Comparison of ENCODE assay signal across 27 cellular contexts in the genomic region with DNA sequence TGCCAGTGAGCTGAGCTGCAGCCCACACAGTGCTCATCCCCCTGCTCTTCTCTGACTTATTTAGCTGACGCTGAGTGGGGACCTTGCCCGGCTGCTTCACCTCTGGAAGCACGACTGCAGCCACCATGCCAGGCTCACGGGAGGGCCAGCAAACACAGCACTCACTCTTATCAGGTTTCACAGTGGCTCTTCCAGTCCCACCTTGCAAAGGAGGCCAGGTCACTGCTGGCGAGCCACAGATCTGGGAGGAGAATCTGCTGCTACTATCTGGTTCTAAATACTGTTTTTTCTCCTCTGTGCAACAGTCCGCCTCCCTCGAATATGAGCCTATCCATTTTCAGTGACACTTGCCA. TPM values are rescaled to one million over a fixed set of nuclear protein-coding genes. Genes with fewer than 3 reads are reported as not detected.
DNase-seq lines count a peak whose midpoint lies in the region; ATAC-seq and TF ChIP-seq lines count a peak whose summit lies in the region.
"Had no signal": no experiment of that assay in that cellular context is flagged by ENCODE, and none has a peak within 500 bp of the region (broad histone marks: within the 10 kb centered on the region; RNA-seq: fewer than 3 reads in every experiment).

No MANE protein-coding gene starts in this region.

- H3K18ac ChIP-seq in IMR-90 (ENCODE audit: low read depth, low read length) (no peak overlapping the region), mesenchymal stem cell (ENCODE audit: low read depth in 1 of 2, low read length in 2 of 2) (peak overlapping the region; percentile 9 to 58)

- dilution Hi-C loops in IMR-90 (cut with HindIII; ENCODE audit: low sequenced_read_pairs, unreplicated experiment) = no loop called here

- peaks cover 15% of the 10 kb centered on the region for H3K36me3 Mint-ChIP-seq in effector memory CD8-positive, alpha-beta T cell (ENCODE audit: insufficient read depth)
- peaks cover 12% of the 10 kb centered on the region for H3K36me3 Mint-ChIP-seq in CD4-positive, alpha-beta T cell (ENCODE audit: low read depth)

- H3K9ac ChIP-seq in BLaER1 treated with 17β-estradiol and CSF1 and Interleukin-3, amounts not matched to agents 10 nM and 100 nM = no peak overlapping the region
- H3K9ac ChIP-seq in IMR-90 (ENCODE audit: low read depth, low read length) (no peak overlapping the region), mesenchymal stem cell (ENCODE audit: low read length) (no peak overlapping the region)
- H3K9ac ChIP-seq: GM23248 had no signal

- no peaks in the 10 kb centered on the region for H3K9me1 ChIP-seq in IMR-90 (ENCODE audit: insufficient read depth, low read length)

- H3K27me3 Mint-ChIP-seq in effector memory CD8-positive, alpha-beta T cell = no peaks in the 10 kb centered on the region
- peaks cover 3% of the 10 kb centered on the region for H3K27me3 Mint-ChIP-seq in CD4-positive, alpha-beta T cell
- H3K27me3 Mint-ChIP-seq: activated naive CD4-positive, alpha-beta T cell treated with anti-CD3 and anti-CD28 coated beads, Interleukin-2, amount 50 U/mL, for 24 hours had no signal

- no peak overlapping the region for H3K14ac ChIP-seq in IMR-90 (replicated peaks; ENCODE audit: low read depth, low read length)
- H3K14ac ChIP-seq in mesenchymal stem cell (ENCODE audit: low read length in 2 of 2) = no peak overlapping the region

- peaks cover 25 to 42% (median 38%) of the 10 kb centered on the region in 11 experiments for H3K9me3 ChIP-seq in BLaER1 treated with 17β-estradiol and CSF1 and Interleukin-3, amounts not matched to agents 10 nM and 100 nM (replicated peaks in 1 of 11)
- H3K9me3 ChIP-seq in IMR-90 (ENCODE audit: control insufficient read depth, insufficient read depth, low read length) (peaks cover 15% of the 10 kb centered on the region), mesenchymal stem cell (ENCODE audit: control insufficient read depth, low read length) (peaks cover 23% of the 10 kb centered on the region)
- peaks cover 11% of the 10 kb centered on the region for H3K9me3 ChIP-seq in CD4-positive, alpha-beta T cell (ENCODE audit: control insufficient read depth, low read length)
- H3K9me3 ChIP-seq: mucosa of descending colon, ovary had no signal

- in situ Hi-C loops in IMR-90 (cut with MboI; ENCODE audit: low sequenced_read_pairs) = no loop called here

- no peak overlapping the region for H2BK120ac ChIP-seq in IMR-90 (ENCODE audit: low read depth, low read length)
- no peak overlapping the region for H2BK120ac ChIP-seq in mesenchymal stem cell (ENCODE audit: low read depth, low read length)

- H2AFZ ChIP-seq in IMR-90 (replicated peaks; ENCODE audit: low read length, poor library complexity) = peak overlapping the region; percentile 18
- no peak overlapping the region for H2AFZ ChIP-seq in mesenchymal stem cell (ENCODE audit: low read depth, low read length)
- H2AFZ ChIP-seq: GM23248 had no signal

- 64% methylated on average over 3 of the region's 7 CpGs; no CpG with 5 or more reads in 1 of the 2 experiments for WGBS in IMR-90 (ENCODE audit: extremely low coverage in 2 of 2, insufficient read length in 1 of 2), 2 experiments
- 70% methylated on average over 7 of the region's 7 CpGs for WGBS in mesenchymal stem cell

- peak overlapping the region; percentile 27 to 82 for H2BK12ac ChIP-seq in mesenchymal stem cell (ENCODE audit: low read length in 2 of 2)

- DNase-seq in IMR-90 = no peak
- DNase-seq in effector memory CD8-positive, alpha-beta T cell = no peak
- DNase-seq in mesenchymal stem cell = no peak
- DNase-seq in CD4-positive, alpha-beta T cell = no peak
- DNase-seq: ACHN; activated CD4-positive, alpha-beta T cell treated with anti-CD3 and anti-CD28 coated beads for 1 hour; activated CD8-positive, alpha-beta T cell treated with anti-CD3 and anti-CD28 coated beads, Interleukin-2, amount 10 ng/mL, durations not matched to agents 7 days and 5 days; C1 segment of cervical spinal cord; cortex of kidney; HFFc6; Kasumi-1; NCI-H1694 treated with DMSO at 0.1 percent for 48 hours; NCI-H2171 treated with DMSO at 0.1 percent for 48 hours; nephron progenitor cell; ovary; stimulated activated CD4-positive, alpha-beta T cell treated with anti-CD3 and anti-CD28 coated beads, Interleukin-2, amount 100 ng/mL, for 48 hours; trophoblast cell had no signal

- no peak overlapping the region for H3K27ac ChIP-seq in BLaER1 treated with 17β-estradiol and CSF1 and Interleukin-3, amounts not matched to agents 10 nM and 100 nM
- H3K27ac ChIP-seq in IMR-90 (ENCODE audit: insufficient read depth, low read length) (no peak overlapping the region), mesenchymal stem cell (ENCODE audit: low read length, poor library complexity, severe bottlenecking) (no peak overlapping the region)
- no peak overlapping the region for H3K27ac ChIP-seq in CD4-positive, alpha-beta T cell (ENCODE audit: low read depth, low read length)
- H3K27ac ChIP-seq: cardiac muscle cell, GM23248, ovary had no signal

- peaks cover 12 to 24% (median 19%) of the 10 kb centered on the region in 11 experiments for H3K27me3 ChIP-seq in BLaER1 treated with 17β-estradiol and CSF1 and Interleukin-3, amounts not matched to agents 10 nM and 100 nM
- H3K27me3 ChIP-seq in IMR-90 (ENCODE audit: control insufficient read depth, insufficient read depth, low read length) (no peaks in the 10 kb centered on the region), mesenchymal stem cell (ENCODE audit: control insufficient read depth in 1 of 2, insufficient read depth in 1 of 2, low read length in 2 of 2) (peaks cover 0 to 3% of the 10 kb centered on the region in 2 experiments)
- H3K27me3 ChIP-seq in CD4-positive, alpha-beta T cell (ENCODE audit: control insufficient read depth, insufficient read depth, low read length) = no peaks in the 10 kb centered on the region
- H3K27me3 ChIP-seq: ovary had no signal

- TF ChIP-seq CTCF in IMR-90 (conservative IDR thresholded peaks at IDR 0.05; ENCODE audit: low read depth, low read length) = no peak
- no peak for TF ChIP-seq CTCF in CD4-positive, alpha-beta T cell (IDR thresholded peaks at IDR 0.05)

- H3K4me1 Mint-ChIP-seq in effector memory CD8-positive, alpha-beta T cell (ENCODE audit: low read depth in 2 of 2) = peaks cover 41 to 54% of the 10 kb centered on the region in 2 donors
- H3K4me1 Mint-ChIP-seq in CD4-positive, alpha-beta T cell (ENCODE audit: low read depth) = peaks cover 6% of the 10 kb centered on the region

- TF ChIP-seq RAD21 in IMR-90 (IDR thresholded peaks at IDR 0.05; ENCODE audit: low read length) = no peak

- intact Hi-C loops in IMR-90 (cut with micrococcal nuclease) = no loop called here
- intact Hi-C loops in CD4-positive, alpha-beta T cell (cut with DNase I, micrococcal nuclease) = no loop called here

- H4K20me1 ChIP-seq in BLaER1 treated with 17β-estradiol and CSF1 and Interleukin-3, amounts not matched to agents 10 nM and 100 nM = peaks cover 0 to 17% (median 0%) of the 10 kb centered on the region in 11 experiments; a peak in 7 of 22 replicates
- H4K20me1 ChIP-seq in IMR-90 (ENCODE audit: insufficient read depth, low read length) = no peaks in the 10 kb centered on the region

- ATAC-seq in IMR-90 (ENCODE audit: low read depth) (0 out of 2 replicates have a peak, but pooled peaks have one; percentile 13), GM18873 (IDR thresholded peaks at IDR 0.05; ENCODE audit: low FRiP score, unreplicated experiment) (no peak), GM21526 (IDR thresholded peaks at IDR 0.05; ENCODE audit: low FRiP score, unreplicated experiment) (no peak), HG02610 (IDR thresholded peaks at IDR 0.05; ENCODE audit: unreplicated experiment) (no peak)
- ATAC-seq in effector memory CD8-positive, alpha-beta T cell (replicated peaks) = no peak
- no peak for ATAC-seq in CD4-positive, alpha-beta T cell (ENCODE audit: poor library complexity)
- ATAC-seq: activated CD8-positive, alpha-beta T cell treated with anti-CD3 and anti-CD28 coated beads, Interleukin-2, amount 10 ng/mL, durations not matched to agents 7 days and 5 days; mucosa of descending colon had no signal

- H3K4ac ChIP-seq in IMR-90 (ENCODE audit: low read depth, low read length) (0 out of 2 replicates have a peak overlapping the region, but pooled peaks have one; percentile 6), mesenchymal stem cell (ENCODE audit: low read depth in 1 of 2, low read length in 2 of 2) (peak overlapping the region; percentile 54 to 86)

- H3K4me3 Mint-ChIP-seq in effector memory CD8-positive, alpha-beta T cell = peak overlapping the region; percentile 45 to 71
- H3K4me3 Mint-ChIP-seq in CD4-positive, alpha-beta T cell = no peak overlapping the region
- H3K4me3 Mint-ChIP-seq: activated CD8-positive, alpha-beta T cell treated with anti-CD3 and anti-CD28 coated beads, Interleukin-2, amount 10 ng/mL, durations not matched to agents 7 days and 5 days; activated naive CD4-positive, alpha-beta T cell treated with anti-CD3 and anti-CD28 coated beads, Interleukin-2, amount 50 U/mL, for 24 hours; HFFc6; nephron progenitor cell had no signal

- H3K23ac ChIP-seq in IMR-90 (ENCODE audit: low read depth, low read length) (no peak overlapping the region), mesenchymal stem cell (ENCODE audit: low read length in 2 of 2) (no peak overlapping the region)

- peaks cover 31 to 42% (median 37%) of the 10 kb centered on the region in 10 experiments for H3K4me1 ChIP-seq in BLaER1 treated with 17β-estradiol and CSF1 and Interleukin-3, amounts not matched to agents 10 nM and 100 nM
- H3K4me1 ChIP-seq in IMR-90 (ENCODE audit: control insufficient read depth, insufficient read depth, low read length) (peaks cover 17% of the 10 kb centered on the region), mesenchymal stem cell (ENCODE audit: control insufficient read depth, insufficient read depth, low read depth, low read length) (peaks cover 38% of the 10 kb centered on the region)

- no peak overlapping the region for H3K56ac ChIP-seq in IMR-90 (ENCODE audit: extremely low read depth, insufficient read depth, low read length)

- H3K36me3 ChIP-seq in BLaER1 treated with 17β-estradiol and CSF1 and Interleukin-3, amounts not matched to agents 10 nM and 100 nM = peaks cover 0 to 13% (median 6%) of the 10 kb centered on the region in 11 experiments; a peak in 4 of 22 replicates
- H3K36me3 ChIP-seq in IMR-90 (ENCODE audit: control insufficient read depth, insufficient read depth, low read length) = no peaks in the 10 kb centered on the region
- peaks cover 0 to 16% of the 10 kb centered on the region in 2 experiments for H3K36me3 ChIP-seq in mesenchymal stem cell (ENCODE audit: control insufficient read depth in 1 of 2, insufficient read depth in 2 of 2, low read depth in 1 of 2, low read length in 2 of 2)
- H3K36me3 ChIP-seq: cardiac muscle cell, ovary had no signal

- peaks cover 8 to 10% of the 10 kb centered on the region in 2 donors for H3K9me3 Mint-ChIP-seq in effector memory CD8-positive, alpha-beta T cell
- H3K9me3 Mint-ChIP-seq in CD4-positive, alpha-beta T cell = peaks cover 5% of the 10 kb centered on the region

- H3K79me1 ChIP-seq in IMR-90 (ENCODE audit: low read depth in 1 of 2, low read length in 2 of 2) (no peaks in the 10 kb centered on the region; a peak in 1 of 4 replicates), mesenchymal stem cell (replicated peaks; ENCODE audit: low read length, poor library complexity, severe bottlenecking) (no peaks in the 10 kb centered on the region)

- peak overlapping the region; percentile 59 for H2AK9ac ChIP-seq in IMR-90 (replicated peaks; ENCODE audit: low read depth, low read length, poor library complexity)

- H4K91ac ChIP-seq in IMR-90 (ENCODE audit: insufficient read depth, low read depth, low read length) (no peak overlapping the region), mesenchymal stem cell (ENCODE audit: low read length) (no peak overlapping the region)

- no peak overlapping the region for H3K4me3 ChIP-seq in BLaER1 treated with 17β-estradiol and CSF1 and Interleukin-3, amounts not matched to agents 10 nM and 100 nM
- H3K4me3 ChIP-seq in IMR-90 (ENCODE audit: insufficient read depth, low read depth, low read length) (no peak overlapping the region), mesenchymal stem cell (ENCODE audit: insufficient read depth in 1 of 2, low read depth in 1 of 2, low read length in 2 of 2) (no peak overlapping the region)
- H3K4me3 ChIP-seq: cardiac muscle cell, GM23248, lung, mucosa of descending colon, ovary had no signal

- peak overlapping the region in 1 of 2 donors; percentile 71 for H3K27ac Mint-ChIP-seq in effector memory CD8-positive, alpha-beta T cell
- no peak overlapping the region for H3K27ac Mint-ChIP-seq in CD4-positive, alpha-beta T cell
- H3K27ac Mint-ChIP-seq: activated T-helper 2 cell treated with anti-CD3 and anti-CD28 coated beads, Interferon-gamma antibody, Interleukin-2, Interleukin-4, amounts not matched to agents 10 μg/mL and 5 μg/mL and 100 μg/mL, durations not matched to agents 14 hours and 24 hours and 36 hours; HFFc6; nephron progenitor cell had no signal

- H4K8ac ChIP-seq in IMR-90 (ENCODE audit: low read depth in 2 of 2, low read length in 2 of 2) (no peak overlapping the region), mesenchymal stem cell (ENCODE audit: low read length) (peak overlapping the region; percentile 52)

- POLR2A ChIA-PET in IMR-90 (lab: Charles Lee; ENCODE audit: unreplicated experiment) = no interaction called here
- POLR2A ChIA-PET in CD4-positive, alpha-beta T cell (lab: Charles Lee) = no interaction called here

- no peak for TF ChIP-seq POLR2A in IMR-90 (IDR thresholded peaks at IDR 0.05; ENCODE audit: low read depth, low read length)

- H2BK15ac ChIP-seq in IMR-90 (ENCODE audit: low read depth, low read length) (no peak overlapping the region), mesenchymal stem cell (ENCODE audit: low read depth, poor library complexity, severe bottlenecking) (no peak overlapping the region)

- H2BK20ac ChIP-seq in IMR-90 (ENCODE audit: low read depth, low read length) = no peak overlapping the region

- H2BK5ac ChIP-seq in IMR-90 (ENCODE audit: low read depth, low read length, poor library complexity, severe bottlenecking) (no peak overlapping the region), mesenchymal stem cell (ENCODE audit: low read depth, low read length, poor library complexity, severe bottlenecking) (no peak overlapping the region)

- CTCF ChIA-PET in IMR-90 (lab: Yijun Ruan, JAX) = interaction anchor here (0.9 to 1.5 kb wide), 2 partner anchors 9 to 13 kb away, joined by 3 to 9 read pairs; no protein-coding TSS in a partner anchor
- CTCF ChIA-PET in CD4-positive, alpha-beta T cell (lab: Charles Lee) = interaction anchor here (0.6 kb wide), 1 partner anchor 396 kb away, joined by 3 read pairs; no protein-coding TSS in a partner anchor

- H2AK5ac ChIP-seq in IMR-90 (ENCODE audit: low read depth, low read length) (peak overlapping the region; percentile 43; the same call in 1 of the 2 replicates), mesenchymal stem cell (ENCODE audit: low read length, severe bottlenecking) (no peak overlapping the region)

- BruUV-seq in IMR-90 (replicated peaks; lab: Mats Ljungman, UMichigan) = no TSS peak

- H3K4me2 ChIP-seq in BLaER1 treated with 17β-estradiol and CSF1 and Interleukin-3, amounts not matched to agents 10 nM and 100 nM = peak overlapping the region; percentile 22 to 69 (median 52); a peak in 21 of 22 replicates
- no peak overlapping the region for H3K4me2 ChIP-seq in IMR-90 (ENCODE audit: low read depth, low read length)
- H3K4me2 ChIP-seq in mesenchymal stem cell (ENCODE audit: low read length, poor library complexity, severe bottlenecking) = no peak overlapping the region

- no peak overlapping the region for H4K5ac ChIP-seq in IMR-90 (ENCODE audit: low read depth, low read length)

RNA-seq across cellular contexts. Expression of a gene that starts 6.7 kb away (rescaled TPM):
- total RNA-seq in IMR-90 (2012; rRNA removed) = 21.1 and 21.7 TPM in 2 replicates
- polyA plus RNA-seq in IMR-90 (2012; rRNA removed) = 177 and 209 TPM in 2 replicates
- polyA plus RNA-seq in IMR-90 (2012; cell fraction: cytosol; rRNA removed) = 208 and 420 TPM in 2 replicates
- polyA plus RNA-seq in IMR-90 (2012; cell fraction: nucleus; rRNA removed; ENCODE audit: low replicate concordance) = 476 and 980 TPM in 2 replicates
- 3,023 TPM for polyA plus RNA-seq in mesenchymal stem cell (2013, experiment 1 of 2)
- polyA plus RNA-seq in mesenchymal stem cell (2013, experiment 2 of 2) = 3,062 TPM
- 10 to 100 TPM; 12.8 to 15.7 TPM for total RNA-seq in CD4-positive, alpha-beta T cell

Comparison
In these comparisons a context has a peak if more than half of its experiments do, and no peak if none do; other contexts are left out.
1. H3K4me2 ChIP-seq: peak in BLaER1 treated with 17β-estradiol and CSF1 and Interleukin-3, amounts not matched to agents 10 nM and 100 nM (11 of 11); none in IMR-90 (single experiment) and mesenchymal stem cell (single experiment).